Comparison of ENCODE assay signal across 29 cellular contexts in genomic region chr2:237806334-237806733, GRCh38. TPM values are rescaled to one million over a fixed set of nuclear protein-coding genes. Genes with fewer than 3 reads are reported as not detected.
DNase-seq lines count a peak whose midpoint lies in the region; ATAC-seq and TF ChIP-seq lines count a peak whose summit lies in the region.
"Had no signal": no experiment of that assay in that cellular context is flagged by ENCODE, and none has a peak within 500 bp of the region (broad histone marks: within the 10 kb centered on the region; RNA-seq: fewer than 3 reads in every experiment).

No MANE protein-coding gene starts in this region.

- 32% methylated on average over 2 of the region's 2 CpGs for WGBS in right cardiac atrium

- H3K4me3 Mint-ChIP-seq in nephron progenitor cell = no peak overlapping the region
- H3K4me3 Mint-ChIP-seq: activated CD4-positive, alpha-beta memory T cell treated with anti-CD3 and anti-CD28 coated beads for 36 hours; H9 had no signal

- no peak overlapping the region for H3K27ac ChIP-seq in right cardiac atrium (ENCODE audit: low read length)
- H3K27ac ChIP-seq: A549, hepatocyte, SJSA1, transverse colon had no signal

- H3K9me3 ChIP-seq in right cardiac atrium (ENCODE audit: control insufficient read depth, low read length) = no peaks in the 10 kb centered on the region
- H3K9me3 ChIP-seq: A549, MG63, SJSA1, transverse colon had no signal

- ATAC-seq in right cardiac atrium = peak; percentile 57 to 90
- no peak for ATAC-seq in HG02970 (IDR thresholded peaks at IDR 0.05; ENCODE audit: low FRiP score, unreplicated experiment)
- ATAC-seq: A549; activated CD4-positive, CD25-positive, alpha-beta regulatory T cell treated with anti-CD3 and anti-CD28 coated beads, Interleukin-2, amount 50 U/mL, for 24 hours; left colon had no signal

- no peaks in the 10 kb centered on the region for H3K4me1 ChIP-seq in right cardiac atrium (ENCODE audit: control insufficient read depth, insufficient read depth, low read length)
- H3K4me1 ChIP-seq: A549, SJSA1, transverse colon had no signal

- no peak for TF ChIP-seq CTCF in fibroblast of villous mesenchyme (IDR thresholded peaks at IDR 0.05; ENCODE audit: insufficient read depth, low read depth, low read length)
- no peak for TF ChIP-seq CTCF in nephron progenitor cell (IDR thresholded peaks at IDR 0.05)

- H3K27me3 ChIP-seq in right cardiac atrium (ENCODE audit: control insufficient read depth, insufficient read depth) = no peaks in the 10 kb centered on the region
- H3K27me3 ChIP-seq: hepatocyte, transverse colon had no signal

- no peaks in the 10 kb centered on the region for H3K4me1 Mint-ChIP-seq in nephron progenitor cell
- H3K4me1 Mint-ChIP-seq: H9 had no signal

- no peaks in the 10 kb centered on the region for H3K36me3 Mint-ChIP-seq in nephron progenitor cell (ENCODE audit: low read depth)
- H3K36me3 Mint-ChIP-seq: activated CD4-positive, alpha-beta memory T cell treated with anti-CD3 and anti-CD28 coated beads for 36 hours had no signal

- H3K4me3 ChIP-seq in right cardiac atrium (ENCODE audit: low read length) = no peak overlapping the region
- no peak overlapping the region for H3K4me3 ChIP-seq in fibroblast of villous mesenchyme (ENCODE audit: low read depth, low read length)
- H3K4me3 ChIP-seq: A549, hepatocyte, MG63, SJSA1, smooth muscle cell, transverse colon had no signal

- DNase-seq in right cardiac atrium (no peak), cardiac septum (ENCODE audit: low spot score) (no peak), brain pericyte (ENCODE audit: low read depth, low spot score) (peak; percentile 58), fibroblast of villous mesenchyme (ENCODE audit: low read depth) (peak; percentile 38), NCI-H1105 (lab: John Stamatoyannopoulos, UW) (no peak), LoVo (ENCODE audit: low spot score) (no peak), nephron progenitor cell (no peak)
- DNase-seq: activated CD4-positive, alpha-beta memory T cell treated with anti-CD3 and anti-CD28 coated beads for 36 hours; activated CD8-positive, alpha-beta memory T cell treated with anti-CD3 and anti-CD28 coated beads, Interleukin-2, amount 50 U/mL, for 48 hours; activated naive CD4-positive, alpha-beta T cell treated with anti-CD3 and anti-CD28 coated beads, Interleukin-2, amount 50 U/mL, for 16 hours; anterior cingulate cortex; cerebellar nuclear complex; H9; KBM-7; left colon; MG63; NCI-H1417; NCI-H2081 treated with DMSO at 0.1 percent for 48 hours; NCI-H226; occipital lobe; stimulated activated CD4-positive, alpha-beta T cell treated with anti-CD3 and anti-CD28 coated beads, Interleukin-2, amount 100 ng/mL, for 24 hours; transverse colon had no signal

- H3K27me3 Mint-ChIP-seq in nephron progenitor cell (ENCODE audit: low read depth, poor library complexity) = peaks cover 6% of the 10 kb centered on the region
- H3K27me3 Mint-ChIP-seq: activated CD4-positive, alpha-beta memory T cell treated with anti-CD3 and anti-CD28 coated beads for 36 hours had no signal

- peaks cover 11% of the 10 kb centered on the region for H3K9me3 Mint-ChIP-seq in nephron progenitor cell
- H3K9me3 Mint-ChIP-seq: activated CD4-positive, alpha-beta memory T cell treated with anti-CD3 and anti-CD28 coated beads for 36 hours; H9 had no signal

- no peak overlapping the region for H3K27ac Mint-ChIP-seq in nephron progenitor cell
- H3K27ac Mint-ChIP-seq: activated CD4-positive, alpha-beta memory T cell treated with anti-CD3 and anti-CD28 coated beads for 36 hours; H9 had no signal

- intact Hi-C loops in right cardiac atrium (cut with DNase I) (no loop called here), cardiac septum (cut with DNase I) (no loop called here)

RNA-seq across cellular contexts. Expression of gene RBM44, which starts 7.8 kb away (rescaled TPM):
- total RNA-seq in right cardiac atrium = under 1 TPM; 0.23 to 0.70 (median 0.40) TPM
- 0.20 TPM for polyA plus RNA-seq in right cardiac atrium
- 0.81 TPM for total RNA-seq in cardiac septum
- total RNA-seq in fibroblast of villous mesenchyme = 0.43 and 0.97 TPM in 2 replicates

RNA-seq across cellular contexts. Expression of gene RAMP1, which starts 53.1 kb away (rescaled TPM):
- 100 to 1,000 TPM; 122 to 276 (median 160) TPM for total RNA-seq in right cardiac atrium
- polyA plus RNA-seq in right cardiac atrium = 164 TPM
- 253 TPM for total RNA-seq in cardiac septum
- total RNA-seq in fibroblast of villous mesenchyme = 28.0 and 35.0 TPM in 2 replicates
- total RNA-seq: G401 had no signal
- polyA plus RNA-seq: A549 had no signal

Comparison
In these comparisons a context has a peak if more than half of its experiments do, and no peak if none do; other contexts are left out.
1. DNase-seq: peak in brain pericyte (single experiment) and fibroblast of villous mesenchyme (single experiment); none in right cardiac atrium (0 of 3), cardiac septum (single experiment), NCI-H1105 (single experiment), LoVo (single experiment) and nephron progenitor cell (single experiment).